8 cellular contexts compared by ENCODE assay signal in the genomic region with DNA sequence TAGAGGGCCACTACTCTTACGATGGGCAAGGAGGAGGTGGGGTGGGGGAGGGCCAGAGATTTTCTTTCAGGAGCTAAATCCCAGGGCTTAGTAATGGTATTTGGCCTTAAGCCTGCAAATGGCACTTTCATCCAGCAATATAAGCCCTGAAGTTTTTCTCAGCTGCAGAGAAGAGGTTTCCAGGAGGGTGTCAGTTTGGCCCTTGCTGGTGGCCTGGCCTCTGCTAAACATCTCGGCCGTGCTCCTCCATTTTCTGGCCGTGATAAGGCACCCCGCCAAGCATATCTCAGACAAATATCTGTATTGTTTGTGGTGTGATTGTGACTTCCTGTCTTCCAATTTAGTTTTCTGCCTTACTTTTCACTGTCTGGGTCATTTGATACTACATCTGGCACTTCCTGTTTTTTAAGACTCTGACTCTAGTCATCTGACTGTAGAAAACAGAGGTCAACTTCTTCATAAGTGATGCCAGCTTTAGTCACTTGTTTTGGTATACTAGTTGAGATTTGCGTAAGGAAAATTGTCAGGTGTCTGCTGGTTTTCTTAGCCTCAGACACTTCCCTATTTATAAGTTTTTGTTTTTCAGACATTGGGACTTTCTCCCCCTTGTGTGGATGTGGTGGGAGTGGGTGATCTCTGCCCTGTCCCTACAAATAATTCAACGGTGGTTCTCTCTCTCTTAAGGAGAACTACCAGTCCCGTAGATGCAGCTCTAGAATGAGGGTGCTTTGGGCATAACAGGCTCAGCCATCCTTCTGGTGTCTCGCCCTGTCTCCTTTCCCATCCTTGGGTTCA.
DNase-seq lines count a peak whose midpoint lies in the region; ATAC-seq and TF ChIP-seq lines count a peak whose summit lies in the region.
"Had no signal": no experiment of that assay in that cellular context is flagged by ENCODE, and none has a peak within 500 bp of the region (broad histone marks: within the 10 kb centered on the region; RNA-seq: fewer than 3 reads in every experiment).

No MANE protein-coding gene starts in this region.

- H3K27me3 Mint-ChIP-seq in activated naive CD8-positive, alpha-beta T cell, result no peaks in the 10 kb centered on the region

- POLR2A ChIA-PET in OCI-LY7 (lab: Charles Lee), result interaction anchor here (0.6 to 9.0 kb wide), 42 partner anchors 8 to 1730 kb away, joined by 3 to 191 read pairs (median 6); a partner anchor contains a TSS

- H3K36me3 Mint-ChIP-seq in activated naive CD8-positive, alpha-beta T cell, result peaks cover 8% of the 10 kb centered on the region

- TF ChIP-seq CTCF in OCI-LY7 (conservative IDR thresholded peaks at IDR 0.05; ENCODE audit: low read length), result peak; percentile 1; the same call in 1 of the 2 replicates
- TF ChIP-seq CTCF in thyroid gland (IDR thresholded peaks at IDR 0.05), result no peak

- peak overlapping the region; percentile 54 for H3K4me3 ChIP-seq in OCI-LY7 (ENCODE audit: low read depth, low read length, poor library complexity, severe bottlenecking)
- H3K4me3 ChIP-seq in thyroid gland (replicated peaks in 1 of 3), result no peak overlapping the region
- H3K4me3 ChIP-seq: cardiac muscle cell had no signal

- WGBS in thyroid gland, 2 donors, result 56 to 61% methylated on average over 9 of the region's 9 CpGs

- DNase-seq in OCI-LY7 (ENCODE audit: low spot score) (peak; percentile 97), thyroid gland (no peak), C1 segment of cervical spinal cord (lab: John Stamatoyannopoulos, UW) (no peak)

- H3K4me2 ChIP-seq in OCI-LY7 (ENCODE audit: low read length), result peak overlapping the region; percentile 92

- H3K27me3 ChIP-seq in layer of hippocampus (ENCODE audit: control insufficient read depth, insufficient read depth, low read length) (no peaks in the 10 kb centered on the region), thyroid gland (no peaks in the 10 kb centered on the region)
- H3K27me3 ChIP-seq: cardiac muscle cell had no signal

- peak overlapping the region; percentile 100 for H3K27ac ChIP-seq in OCI-LY7 (ENCODE audit: low read depth, low read length, poor library complexity, severe bottlenecking)
- peak overlapping the region; percentile 76 for H3K27ac ChIP-seq in layer of hippocampus (ENCODE audit: low read depth, low read length)
- peak overlapping the region in 2 of 3 donors; percentile 58 to 59 for H3K27ac ChIP-seq in thyroid gland
- H3K27ac ChIP-seq: cardiac muscle cell had no signal

- CTCF ChIA-PET in OCI-LY7 (lab: Charles Lee; ENCODE audit: unreplicated experiment), result interaction anchor here (0.6 to 3.0 kb wide), 14 partner anchors 8 to 306 kb away, joined by 3 to 15 read pairs (median 4); no protein-coding TSS in a partner anchor

- H3K36me3 ChIP-seq in OCI-LY7 (ENCODE audit: insufficient read depth, low read length) (no peaks in the 10 kb centered on the region), thyroid gland (no peaks in the 10 kb centered on the region)
- H3K36me3 ChIP-seq: cardiac muscle cell had no signal

- no peaks in the 10 kb centered on the region for H3K79me2 ChIP-seq in OCI-LY7 (ENCODE audit: insufficient read depth, low read depth, low read length)

- H3K4me1 Mint-ChIP-seq in activated naive CD8-positive, alpha-beta T cell (ENCODE audit: low read depth), result peaks cover 62% of the 10 kb centered on the region

- H3K9me2 ChIP-seq in OCI-LY7 (ENCODE audit: insufficient read depth, low read length), result no peaks in the 10 kb centered on the region

- H3K4me1 ChIP-seq in OCI-LY7 (ENCODE audit: insufficient read depth, low read length, poor library complexity, severe bottlenecking) (peaks cover 88% of the 10 kb centered on the region), thyroid gland (peaks cover 0 to 5% of the 10 kb centered on the region in 2 donors)

- no peak overlapping the region; the same call in 1 of the 2 replicates for H2AFZ ChIP-seq in OCI-LY7 (ENCODE audit: low read length)

- no peaks in the 10 kb centered on the region for H4K20me1 ChIP-seq in OCI-LY7 (ENCODE audit: insufficient read depth, low read length)

- intact Hi-C loops in OCI-LY7 (cut with micrococcal nuclease; ENCODE audit: unreplicated experiment), result loop anchor here (1.0 to 5.0 kb wide), 9 partner anchors 31 to 321 kb away; a partner anchor contains a TSS
- intact Hi-C loops in thyroid gland (cut with DNase I), result no loop called here

- H3K9me3 Mint-ChIP-seq in activated naive CD8-positive, alpha-beta T cell (ENCODE audit: low read depth), result no peaks in the 10 kb centered on the region

- H3K27ac Mint-ChIP-seq in activated naive CD8-positive, alpha-beta T cell, result peak overlapping the region; percentile 88

- no TSS peak for BruUV-seq in OCI-LY7 (replicated peaks; lab: Mats Ljungman, UMichigan)

- ATAC-seq in GM19023 (IDR thresholded peaks at IDR 0.05; ENCODE audit: unreplicated experiment) (peak; percentile 82), HG02970 (IDR thresholded peaks at IDR 0.05; ENCODE audit: low FRiP score, unreplicated experiment) (peak; percentile 71)

- H3K9me3 ChIP-seq in OCI-LY7 (ENCODE audit: low read length), result no peaks in the 10 kb centered on the region
- H3K9me3 ChIP-seq in thyroid gland, result no peaks in the 10 kb centered on the region

- no peak for TF ChIP-seq POLR2A in thyroid gland (IDR thresholded peaks at IDR 0.05)

- H3K4me3 Mint-ChIP-seq in activated naive CD8-positive, alpha-beta T cell, result peak overlapping the region; percentile 11
